1 cellular context compared by ENCODE assay signal in the genomic region with DNA sequence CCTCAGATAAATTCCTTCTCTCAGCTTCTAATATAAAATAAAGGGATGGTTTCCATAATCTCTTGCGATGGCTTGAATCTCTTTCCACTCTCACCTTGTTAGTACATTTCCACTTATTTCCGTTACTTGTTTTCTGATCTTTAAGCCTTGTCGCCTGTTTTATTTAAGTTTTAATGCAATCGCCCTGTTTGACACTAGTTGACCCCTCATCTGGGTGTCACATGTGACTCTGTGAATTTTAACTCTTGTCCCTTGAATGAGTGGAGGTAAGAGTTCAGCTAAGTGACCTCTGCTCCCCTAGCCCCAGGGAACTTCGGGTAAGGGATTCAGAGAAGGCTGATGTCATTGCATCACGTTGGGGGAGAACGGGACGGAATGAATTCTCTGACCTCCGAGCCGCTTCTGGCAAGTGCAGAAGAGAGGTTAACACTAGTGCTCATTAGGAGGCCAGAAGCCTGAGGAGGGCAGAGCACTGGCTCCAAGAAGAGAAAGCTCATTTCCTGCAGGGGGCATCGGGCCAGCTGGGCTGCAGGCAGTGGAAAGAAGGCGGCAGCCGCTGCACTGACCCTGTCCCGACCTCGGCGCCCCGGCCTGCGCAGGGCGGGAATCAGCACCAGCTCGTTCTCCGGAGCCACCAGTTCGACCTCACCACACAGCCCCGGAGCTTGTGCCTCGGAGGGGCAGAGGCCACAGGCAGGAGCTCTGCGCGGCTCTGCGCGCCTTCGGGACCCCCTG.
TF ChIP-seq lines count a peak whose summit lies in the region.

No MANE protein-coding gene starts in this region.

TF ChIP-seq in HEK293, 187 proteins besides CTCF, POLR2A, EP300 and RAD21 (continued from another document):
- TF ChIP-seq, protein P1, sequence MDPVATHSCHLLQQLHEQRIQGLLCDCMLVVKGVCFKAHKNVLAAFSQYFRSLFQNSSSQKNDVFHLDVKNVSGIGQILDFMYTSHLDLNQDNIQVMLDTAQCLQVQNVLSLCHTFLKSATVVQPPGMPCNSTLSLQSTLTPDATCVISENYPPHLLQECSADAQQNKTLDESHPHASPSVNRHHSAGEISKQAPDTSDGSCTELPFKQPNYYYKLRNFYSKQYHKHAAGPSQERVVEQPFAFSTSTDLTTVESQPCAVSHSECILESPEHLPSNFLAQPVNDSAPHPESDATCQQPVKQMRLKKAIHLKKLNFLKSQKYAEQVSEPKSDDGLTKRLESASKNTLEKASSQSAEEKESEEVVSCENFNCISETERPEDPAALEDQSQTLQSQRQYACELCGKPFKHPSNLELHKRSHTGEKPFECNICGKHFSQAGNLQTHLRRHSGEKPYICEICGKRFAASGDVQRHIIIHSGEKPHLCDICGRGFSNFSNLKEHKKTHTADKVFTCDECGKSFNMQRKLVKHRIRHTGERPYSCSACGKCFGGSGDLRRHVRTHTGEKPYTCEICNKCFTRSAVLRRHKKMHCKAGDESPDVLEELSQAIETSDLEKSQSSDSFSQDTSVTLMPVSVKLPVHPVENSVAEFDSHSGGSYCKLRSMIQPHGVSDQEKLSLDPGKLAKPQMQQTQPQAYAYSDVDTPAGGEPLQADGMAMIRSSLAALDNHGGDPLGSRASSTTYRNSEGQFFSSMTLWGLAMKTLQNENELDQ (tag by site-specific recombination; IDR thresholded peaks at IDR 0.05; ENCODE audit: low read depth) = no peak
- TF ChIP-seq ZBTB17 (tag by site-specific recombination; IDR thresholded peaks at IDR 0.05) = peak; percentile 81
- peak; percentile 69; the same call in 1 of the 2 replicates for TF ChIP-seq ZNF76 (tag by site-specific recombination; IDR thresholded peaks at IDR 0.05; ENCODE audit: borderline replicate concordance, low read depth)
- TF ChIP-seq TRIM28 (IDR thresholded peaks at IDR 0.05; ENCODE audit: borderline replicate concordance, low read length) = no peak
- TF ChIP-seq ZNF501 (tag by site-specific recombination; IDR thresholded peaks at IDR 0.05) = no peak
- no peak for TF ChIP-seq ZNF214 (tag by site-specific recombination; IDR thresholded peaks at IDR 0.05; ENCODE audit: borderline replicate concordance)
- no peak for TF ChIP-seq ZNF354C (tag by site-specific recombination; IDR thresholded peaks at IDR 0.05; ENCODE audit: borderline replicate concordance, low read depth)
- TF ChIP-seq, protein P2, sequence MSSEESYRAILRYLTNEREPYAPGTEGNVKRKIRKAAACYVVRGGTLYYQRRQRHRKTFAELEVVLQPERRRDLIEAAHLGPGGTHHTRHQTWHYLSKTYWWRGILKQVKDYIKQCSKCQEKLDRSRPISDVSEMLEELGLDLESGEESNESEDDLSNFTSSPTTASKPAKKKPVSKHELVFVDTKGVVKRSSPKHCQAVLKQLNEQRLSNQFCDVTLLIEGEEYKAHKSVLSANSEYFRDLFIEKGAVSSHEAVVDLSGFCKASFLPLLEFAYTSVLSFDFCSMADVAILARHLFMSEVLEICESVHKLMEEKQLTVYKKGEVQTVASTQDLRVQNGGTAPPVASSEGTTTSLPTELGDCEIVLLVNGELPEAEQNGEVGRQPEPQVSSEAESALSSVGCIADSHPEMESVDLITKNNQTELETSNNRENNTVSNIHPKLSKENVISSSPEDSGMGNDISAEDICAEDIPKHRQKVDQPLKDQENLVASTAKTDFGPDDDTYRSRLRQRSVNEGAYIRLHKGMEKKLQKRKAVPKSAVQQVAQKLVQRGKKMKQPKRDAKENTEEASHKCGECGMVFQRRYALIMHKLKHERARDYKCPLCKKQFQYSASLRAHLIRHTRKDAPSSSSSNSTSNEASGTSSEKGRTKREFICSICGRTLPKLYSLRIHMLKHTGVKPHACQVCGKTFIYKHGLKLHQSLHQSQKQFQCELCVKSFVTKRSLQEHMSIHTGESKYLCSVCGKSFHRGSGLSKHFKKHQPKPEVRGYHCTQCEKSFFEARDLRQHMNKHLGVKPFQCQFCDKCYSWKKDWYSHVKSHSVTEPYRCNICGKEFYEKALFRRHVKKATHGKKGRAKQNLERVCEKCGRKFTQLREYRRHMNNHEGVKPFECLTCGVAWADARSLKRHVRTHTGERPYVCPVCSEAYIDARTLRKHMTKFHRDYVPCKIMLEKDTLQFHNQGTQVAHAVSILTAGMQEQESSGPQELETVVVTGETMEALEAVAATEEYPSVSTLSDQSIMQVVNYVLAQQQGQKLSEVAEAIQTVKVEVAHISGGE (tag by site-specific recombination; conservative IDR thresholded peaks at IDR 0.05; ENCODE audit: low read depth) = no peak
- peak; percentile 37; the same call in 1 of the 2 replicates for TF ChIP-seq PRDM1 (tag by site-specific recombination; IDR thresholded peaks at IDR 0.05)
- no peak for TF ChIP-seq ZNF530 (tag by site-specific recombination; IDR thresholded peaks at IDR 0.05; ENCODE audit: low read depth)
- TF ChIP-seq SP7 (tag by site-specific recombination; IDR thresholded peaks at IDR 0.05) = peak; percentile 17
- no peak for TF ChIP-seq ZNF521 (tag by site-specific recombination; IDR thresholded peaks at IDR 0.05)
- no peak for TF ChIP-seq YY1 (tag by site-specific recombination; IDR thresholded peaks at IDR 0.05)
- TF ChIP-seq ZNF366 (tag by site-specific recombination; conservative IDR thresholded peaks at IDR 0.05) = 0 out of 2 replicates have a peak, but pooled peaks have one; percentile 54
- TF ChIP-seq ZNF707 (tag by site-specific recombination; IDR thresholded peaks at IDR 0.05) = no peak
- TF ChIP-seq, protein P3, sequence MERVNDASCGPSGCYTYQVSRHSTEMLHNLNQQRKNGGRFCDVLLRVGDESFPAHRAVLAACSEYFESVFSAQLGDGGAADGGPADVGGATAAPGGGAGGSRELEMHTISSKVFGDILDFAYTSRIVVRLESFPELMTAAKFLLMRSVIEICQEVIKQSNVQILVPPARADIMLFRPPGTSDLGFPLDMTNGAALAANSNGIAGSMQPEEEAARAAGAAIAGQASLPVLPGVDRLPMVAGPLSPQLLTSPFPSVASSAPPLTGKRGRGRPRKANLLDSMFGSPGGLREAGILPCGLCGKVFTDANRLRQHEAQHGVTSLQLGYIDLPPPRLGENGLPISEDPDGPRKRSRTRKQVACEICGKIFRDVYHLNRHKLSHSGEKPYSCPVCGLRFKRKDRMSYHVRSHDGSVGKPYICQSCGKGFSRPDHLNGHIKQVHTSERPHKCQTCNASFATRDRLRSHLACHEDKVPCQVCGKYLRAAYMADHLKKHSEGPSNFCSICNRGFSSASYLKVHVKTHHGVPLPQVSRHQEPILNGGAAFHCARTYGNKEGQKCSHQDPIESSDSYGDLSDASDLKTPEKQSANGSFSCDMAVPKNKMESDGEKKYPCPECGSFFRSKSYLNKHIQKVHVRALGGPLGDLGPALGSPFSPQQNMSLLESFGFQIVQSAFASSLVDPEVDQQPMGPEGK (tag by site-specific recombination; IDR thresholded peaks at IDR 0.05) = no peak; the same call in none of the 2 replicates
- peak; percentile 31; the same call in 1 of the 2 replicates for TF ChIP-seq ZNF629 (tag by site-specific recombination; IDR thresholded peaks at IDR 0.05)
- TF ChIP-seq ZNF292 (tag by site-specific recombination; IDR thresholded peaks at IDR 0.05; ENCODE audit: borderline replicate concordance, low read depth) = no peak
- no peak for TF ChIP-seq ZEB2 (tag by site-specific recombination; IDR thresholded peaks at IDR 0.05)
- no peak for TF ChIP-seq ZNF664 (tag by site-specific recombination; IDR thresholded peaks at IDR 0.05)
- TF ChIP-seq ZNF600 (tag by site-specific recombination; IDR thresholded peaks at IDR 0.05) = 0 out of 2 replicates have a peak, but pooled peaks have one; percentile 19
